Comparison of ENCODE assay signal across 27 cellular contexts in genomic region chr7:102410123-102410522, GRCh38. TPM values are rescaled to one million over a fixed set of nuclear protein-coding genes. Genes with fewer than 3 reads are reported as not detected.
DNase-seq lines count a peak whose midpoint lies in the region; ATAC-seq lines count a peak whose summit lies in the region.
"Had no signal": no experiment of that assay in that cellular context is flagged by ENCODE, and none has a peak within 500 bp of the region (broad histone marks: within the 10 kb centered on the region; RNA-seq: fewer than 3 reads in every experiment).

No MANE protein-coding gene starts in this region.

- ATAC-seq in activated naive CD4-positive, alpha-beta T cell treated with anti-CD3 and anti-CD28 coated beads, Interleukin-2, amount 50 U/mL, for 72 hours, result peak in 1 of 2 donors; percentile 20
- ATAC-seq in effector memory CD8-positive, alpha-beta T cell (replicated peaks), result no peak
- ATAC-seq in stimulated activated naive CD8-positive, alpha-beta T cell treated with anti-CD3 and anti-CD28 coated beads, Interleukin-15, amount 100 ng/mL, for 72 hours, result no peak
- ATAC-seq: foreskin keratinocyte, HCT116 had no signal

- H3K4me1 Mint-ChIP-seq in effector memory CD8-positive, alpha-beta T cell (ENCODE audit: low read depth in 2 of 2), result peaks cover 2 to 3% of the 10 kb centered on the region in 2 donors
- peaks cover 15% of the 10 kb centered on the region for H3K4me1 Mint-ChIP-seq in stimulated activated naive CD8-positive, alpha-beta T cell treated with anti-CD3 and anti-CD28 coated beads, Interleukin-15, amount 100 ng/mL, for 72 hours

- H3K9me3 Mint-ChIP-seq in activated naive CD4-positive, alpha-beta T cell treated with anti-CD3 and anti-CD28 coated beads, Interleukin-2, amount 50 U/mL, for 72 hours, result no peaks in the 10 kb centered on the region
- H3K9me3 Mint-ChIP-seq in effector memory CD8-positive, alpha-beta T cell, result no peaks in the 10 kb centered on the region
- peaks cover 0 to 6% of the 10 kb centered on the region in 2 donors for H3K9me3 Mint-ChIP-seq in stimulated activated naive CD8-positive, alpha-beta T cell treated with anti-CD3 and anti-CD28 coated beads, Interleukin-15, amount 100 ng/mL, for 72 hours
- H3K9me3 Mint-ChIP-seq: CD4-positive, alpha-beta T cell had no signal

- H3K27ac Mint-ChIP-seq in activated naive CD4-positive, alpha-beta T cell treated with anti-CD3 and anti-CD28 coated beads, Interleukin-2, amount 50 U/mL, for 72 hours, result peak overlapping the region; percentile 42 to 90
- peak overlapping the region; percentile 55 to 56 for H3K27ac Mint-ChIP-seq in effector memory CD8-positive, alpha-beta T cell
- H3K27ac Mint-ChIP-seq in stimulated activated naive CD8-positive, alpha-beta T cell treated with anti-CD3 and anti-CD28 coated beads, Interleukin-15, amount 100 ng/mL, for 72 hours, result peak overlapping the region; percentile 69 to 77

- no peak overlapping the region for H3K4me3 Mint-ChIP-seq in effector memory CD8-positive, alpha-beta T cell
- H3K4me3 Mint-ChIP-seq in stimulated activated naive CD8-positive, alpha-beta T cell treated with anti-CD3 and anti-CD28 coated beads, Interleukin-15, amount 100 ng/mL, for 72 hours, result no peak overlapping the region
- H3K4me3 Mint-ChIP-seq: CD4-positive, alpha-beta T cell had no signal

- DNase-seq in activated naive CD4-positive, alpha-beta T cell treated with anti-CD3 and anti-CD28 coated beads, Interleukin-2, amount 50 U/mL, for 72 hours (ENCODE audit: low spot score in 2 of 2), result no peak
- no peak for DNase-seq in activated naive CD4-positive, alpha-beta T cell (lab: John Stamatoyannopoulos, UW)
- DNase-seq in effector memory CD8-positive, alpha-beta T cell, result no peak
- DNase-seq in stimulated activated naive CD8-positive, alpha-beta T cell treated with anti-CD3 and anti-CD28 coated beads, Interleukin-15, amount 100 ng/mL, for 72 hours, result no peak
- DNase-seq in GM19240 (ENCODE audit: insufficient read length, low spot score) (no peak), NCI-H1105 (lab: John Stamatoyannopoulos, UW) (no peak)
- DNase-seq: activated CD4-positive, alpha-beta T cell treated with anti-CD3 and anti-CD28 coated beads for 4 hours; activated CD8-positive, alpha-beta memory T cell treated with anti-CD3 and anti-CD28 coated beads, Interleukin-2, amount 50 U/mL, for 48 hours; activated gamma-delta T cell treated with Interleukin-2 at 50 U/mL for 16 hours; CD4-positive, alpha-beta T cell; central memory CD4-positive, alpha-beta T cell; DMS153; dorsolateral prefrontal cortex; foreskin keratinocyte; GDM1; NCI-H187 treated with DMSO at 0.1 percent for 48 hours; NCI-H2227 treated with DMSO at 0.1 percent for 48 hours; NCI-H748 treated with DMSO at 0.1 percent for 48 hours; OCI-M1; SHP77; testis had no signal

- H3K36me3 Mint-ChIP-seq in activated naive CD4-positive, alpha-beta T cell treated with anti-CD3 and anti-CD28 coated beads, Interleukin-2, amount 50 U/mL, for 72 hours, result peaks cover 19 to 64% of the 10 kb centered on the region in 2 donors
- peaks cover 61% of the 10 kb centered on the region for H3K36me3 Mint-ChIP-seq in effector memory CD8-positive, alpha-beta T cell (ENCODE audit: insufficient read depth)

- H3K27me3 Mint-ChIP-seq in effector memory CD8-positive, alpha-beta T cell, result no peaks in the 10 kb centered on the region
- H3K27me3 Mint-ChIP-seq in stimulated activated naive CD8-positive, alpha-beta T cell treated with anti-CD3 and anti-CD28 coated beads, Interleukin-15, amount 100 ng/mL, for 72 hours, result no peaks in the 10 kb centered on the region
- H3K27me3 Mint-ChIP-seq: CD4-positive, alpha-beta T cell had no signal

RNA-seq across cellular contexts. Expression of gene PRKRIP1, which starts 14.0 kb away (rescaled TPM):
- 10 to 100 TPM; 22.9 to 42.3 TPM for total RNA-seq in activated naive CD4-positive, alpha-beta T cell treated with anti-CD3 and anti-CD28 coated beads, Interleukin-2, amount 50 U/mL, for 72 hours

RNA-seq across cellular contexts. Expression of gene ORAI2, which starts 23.3 kb away (rescaled TPM):
- 10 to 100 TPM; 25.8 to 26.7 TPM for total RNA-seq in activated naive CD4-positive, alpha-beta T cell treated with anti-CD3 and anti-CD28 coated beads, Interleukin-2, amount 50 U/mL, for 72 hours

RNA-seq across cellular contexts. Expression of gene SPDYE6, which starts 53.9 kb away (rescaled TPM):
- total RNA-seq in activated naive CD4-positive, alpha-beta T cell treated with anti-CD3 and anti-CD28 coated beads, Interleukin-2, amount 50 U/mL, for 72 hours, result not detected
- total RNA-seq: ascending aorta; CD4-positive, alpha-beta T cell; epithelial cell of proximal tubule; foreskin keratinocyte; HT1080; liver; mononuclear cell had no signal

RNA-seq across cellular contexts. Expression of gene ALKBH4, which starts 54.5 kb away (rescaled TPM):
- 1 to 10 TPM; 8.2 to 9.3 TPM for total RNA-seq in activated naive CD4-positive, alpha-beta T cell treated with anti-CD3 and anti-CD28 coated beads, Interleukin-2, amount 50 U/mL, for 72 hours

RNA-seq across cellular contexts. Expression of gene LRWD1, which starts 54.7 kb away (rescaled TPM):
- 10 to 100 TPM; 11.6 to 12.5 TPM for total RNA-seq in activated naive CD4-positive, alpha-beta T cell treated with anti-CD3 and anti-CD28 coated beads, Interleukin-2, amount 50 U/mL, for 72 hours
